ENCODE assay signal across 9 cellular contexts in the genomic region with DNA sequence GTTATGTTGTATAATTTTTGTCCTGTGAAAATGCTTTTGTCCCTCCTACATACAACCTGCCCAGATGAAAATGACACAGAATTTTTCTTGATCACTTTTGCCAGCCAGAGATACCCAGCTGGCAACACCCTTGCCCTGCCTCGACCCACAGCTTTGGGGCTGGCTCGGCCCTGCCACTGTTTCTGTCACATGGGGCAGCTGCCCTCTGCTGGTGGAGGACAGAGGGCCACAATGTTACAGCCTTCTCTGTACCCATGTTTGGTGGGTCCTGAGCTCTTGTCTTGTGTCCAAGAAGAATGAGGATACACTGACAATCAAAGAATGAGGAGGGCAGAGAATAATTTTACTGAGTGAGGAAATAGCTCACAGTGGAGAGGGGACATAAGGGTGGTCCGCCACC. TPM values are rescaled to one million over a fixed set of nuclear protein-coding genes. Genes with fewer than 3 reads are reported as not detected.
DNase-seq lines count a peak whose midpoint lies in the region; ATAC-seq and TF ChIP-seq lines count a peak whose summit lies in the region.
"Had no signal": no experiment of that assay in that cellular context is flagged by ENCODE, and none has a peak within 500 bp of the region (broad histone marks: within the 10 kb centered on the region; RNA-seq: fewer than 3 reads in every experiment).

No MANE protein-coding gene starts in this region.

- H4K20me1 ChIP-seq in OCI-LY3 (ENCODE audit: insufficient read depth, low read length): no peaks in the 10 kb centered on the region

- no peaks in the 10 kb centered on the region for H3K36me3 Mint-ChIP-seq in activated naive CD4-positive, alpha-beta T cell treated with anti-CD3 and anti-CD28 coated beads for 36 hours (ENCODE audit: low read depth)

- H3K4me3 ChIP-seq in OCI-LY3 (ENCODE audit: low read length) (no peak overlapping the region), epithelial cell of esophagus (ENCODE audit: low read length) (no peak overlapping the region), spleen (no peak overlapping the region)

- H3K4me3 Mint-ChIP-seq in activated naive CD4-positive, alpha-beta T cell treated with anti-CD3 and anti-CD28 coated beads for 36 hours: no peak overlapping the region

- TF ChIP-seq POLR2A in spleen (IDR thresholded peaks at IDR 0.05): no peak

- no peak overlapping the region for H3K4me2 ChIP-seq in OCI-LY3 (ENCODE audit: low read length)

- no peak for ATAC-seq in HG03342 (IDR thresholded peaks at IDR 0.05; ENCODE audit: unreplicated experiment)
- no peak for ATAC-seq in stimulated activated naive CD8-positive, alpha-beta T cell treated with anti-CD3 and anti-CD28 coated beads, Interleukin-15, Interleukin-2, amounts not matched to agents 100 U/mL and 50 U/mL, for 24 hours

- peaks cover 3% of the 10 kb centered on the region for H3K27me3 Mint-ChIP-seq in activated naive CD4-positive, alpha-beta T cell treated with anti-CD3 and anti-CD28 coated beads for 36 hours (ENCODE audit: low read depth)

- DNase-seq in activated naive CD4-positive, alpha-beta T cell treated with anti-CD3 and anti-CD28 coated beads for 36 hours: peak; percentile 7
- no peak for DNase-seq in activated naive CD4-positive, alpha-beta T cell (lab: John Stamatoyannopoulos, UW)
- DNase-seq in epithelial cell of esophagus (ENCODE audit: low read depth) (peak; percentile 0), spleen (peak; percentile 68), SKM-1 treated with dmso at 0.1 percent for 144 hours (lab: John Stamatoyannopoulos, UW; ENCODE audit: unreplicated experiment) (no peak)
- no peak for DNase-seq in stimulated activated naive CD8-positive, alpha-beta T cell treated with anti-CD3 and anti-CD28 coated beads, Interleukin-15, Interleukin-2, amounts not matched to agents 100 U/mL and 50 U/mL, for 24 hours

- CTCF ChIA-PET in activated naive CD4-positive, alpha-beta T cell treated with anti-CD3 and anti-CD28 coated beads for 36 hours (lab: Charles Lee): interaction anchor here (0.7 to 1.7 kb wide), 2 partner anchors 11 to 196 kb away, joined by 3 to 5 read pairs; no protein-coding TSS in a partner anchor

- H3K9ac ChIP-seq in OCI-LY3 (ENCODE audit: low read length): no peak overlapping the region

- H3K36me3 ChIP-seq in OCI-LY3 (replicated peaks; ENCODE audit: low read depth, low read length): no peaks in the 10 kb centered on the region
- no peaks in the 10 kb centered on the region for H3K36me3 ChIP-seq in spleen

- H3K27ac Mint-ChIP-seq in activated naive CD4-positive, alpha-beta T cell treated with anti-CD3 and anti-CD28 coated beads for 36 hours: no peak overlapping the region

- H3K27me3 ChIP-seq in OCI-LY3 (ENCODE audit: low read depth, low read length) (no peaks in the 10 kb centered on the region), spleen (replicated peaks in 1 of 7) (peaks cover 0 to 4% (median 0%) of the 10 kb centered on the region in 7 donors)

- no peaks in the 10 kb centered on the region for H3K79me2 ChIP-seq in OCI-LY3 (ENCODE audit: low read length)

- intact Hi-C loops in activated naive CD4-positive, alpha-beta T cell treated with anti-CD3 and anti-CD28 coated beads for 36 hours (cut with micrococcal nuclease): no loop called here
- intact Hi-C loops in spleen (cut with DNase I; ENCODE audit: low total_unique reads): no loop called here

- TF ChIP-seq CTCF in OCI-LY3 (IDR thresholded peaks at IDR 0.05; ENCODE audit: low read depth, low read length): peak; percentile 37
- TF ChIP-seq CTCF in epithelial cell of esophagus (IDR thresholded peaks at IDR 0.05; ENCODE audit: insufficient read depth, low read depth, low read length, missing control alignments): peak; percentile 40
- TF ChIP-seq CTCF in spleen (IDR thresholded peaks at IDR 0.05 in 8 of 11, conservative IDR thresholded peaks at IDR 0.05 in 3 of 11): no peak

- H3K27ac ChIP-seq in OCI-LY3 (ENCODE audit: low read length) (no peak overlapping the region), spleen (no peak overlapping the region)

- H3K4me1 ChIP-seq in OCI-LY3 (ENCODE audit: low read length): no peaks in the 10 kb centered on the region
- no peaks in the 10 kb centered on the region for H3K4me1 ChIP-seq in spleen

- WGBS in spleen, 5 donors: 62 to 84% (median 76%) methylated on average over 2 to 3 of the region's 3 CpGs

- no peak overlapping the region for H2AFZ ChIP-seq in OCI-LY3 (ENCODE audit: low read depth, low read length)

- no peaks in the 10 kb centered on the region for H3K9me3 Mint-ChIP-seq in activated naive CD4-positive, alpha-beta T cell treated with anti-CD3 and anti-CD28 coated beads for 36 hours

- H3K4me1 Mint-ChIP-seq in activated naive CD4-positive, alpha-beta T cell treated with anti-CD3 and anti-CD28 coated beads for 36 hours (ENCODE audit: low read depth): no peaks in the 10 kb centered on the region

- H3K9me3 ChIP-seq in OCI-LY3 (ENCODE audit: insufficient read depth, low read length): no peaks in the 10 kb centered on the region
- no peaks in the 10 kb centered on the region for H3K9me3 ChIP-seq in spleen

RNA-seq across cellular contexts. Expression of gene BMP15, which starts 31.1 kb away (rescaled TPM):
- total RNA-seq in activated naive CD4-positive, alpha-beta T cell treated with anti-CD3 and anti-CD28 coated beads for 36 hours: not detected
- total RNA-seq in spleen: not detected
- polyA plus RNA-seq in spleen: not detected
- total RNA-seq: mesenteric fat pad had no signal

Comparison
In these comparisons a context has a peak if more than half of its experiments do, and no peak if none do; other contexts are left out.
1. DNase-seq: peak in activated naive CD4-positive, alpha-beta T cell treated with anti-CD3 and anti-CD28 coated beads for 36 hours (single experiment), epithelial cell of esophagus (single experiment) and spleen (single experiment); none in activated naive CD4-positive, alpha-beta T cell (0 of 4), SKM-1 treated with dmso at 0.1 percent for 144 hours (single experiment) and stimulated activated naive CD8-positive, alpha-beta T cell treated with anti-CD3 and anti-CD28 coated beads, Interleukin-15, Interleukin-2, amounts not matched to agents 100 U/mL and 50 U/mL, for 24 hours (single experiment).
2. CTCF ChIP-seq: peak in OCI-LY3 (single experiment) and epithelial cell of esophagus (single experiment); none in spleen (0 of 11).